Comparison of ENCODE assay signal across 8 cellular contexts in genomic region chr4:6926681-6927478, GRCh38. TPM values are rescaled to one million over a fixed set of nuclear protein-coding genes. Genes with fewer than 3 reads are reported as not detected.
A peak's percentile ranks its signal among the peaks of the same experiment; 100 is the strongest.
DNase-seq lines count a peak whose midpoint lies in the region; ATAC-seq and TF ChIP-seq lines count a peak whose summit lies in the region.

No MANE protein-coding gene starts in this region.

- peaks cover 49% of the 10 kb centered on the region for H3K36me3 Mint-ChIP-seq in T-helper 2 cell treated with Interferon-gamma antibody and Interleukin-4, amounts not matched to agents 5 μg/mL and 100 μg/mL, for 36 hours (ENCODE audit: low read depth)
- H3K36me3 Mint-ChIP-seq in dendritic cell treated with granulocyte-macrophage colony-stimulating factor and Interleukin-4, amounts not matched to agents 40 ng/mL and 50 ng/mL, for 4 days (ENCODE audit: low read depth): peaks cover 95% of the 10 kb centered on the region

- H3K9me2 ChIP-seq in MM.1S (replicated peaks; ENCODE audit: insufficient read depth, low read length): no peaks in the 10 kb centered on the region

- H3K9me3 ChIP-seq in BE2C: no peaks in the 10 kb centered on the region
- H3K9me3 ChIP-seq in MM.1S (replicated peaks; ENCODE audit: insufficient read depth, low read length): no peaks in the 10 kb centered on the region

- H3K4me1 ChIP-seq in BE2C: no peaks in the 10 kb centered on the region
- H3K4me1 ChIP-seq in MM.1S (ENCODE audit: low read length): no peaks in the 10 kb centered on the region

- no peak overlapping the region for H3K27ac ChIP-seq in MM.1S (ENCODE audit: low read length)

- H3K79me2 ChIP-seq in MM.1S (ENCODE audit: low read length): 0 out of 2 replicates have a peak, but pooled peaks cover 8% of the 10 kb centered on the region

- peaks cover 5% of the 10 kb centered on the region; the same call in 1 of the 2 replicates for H3K36me3 ChIP-seq in BE2C
- no peaks in the 10 kb centered on the region for H3K36me3 ChIP-seq in MM.1S (replicated peaks; ENCODE audit: insufficient read depth, low read length)

- TF ChIP-seq CTCF in BE2C (IDR thresholded peaks at IDR 0.05; ENCODE audit: low read depth, low read length) (no peak), omental fat pad (IDR thresholded peaks at IDR 0.05) (no peak), GM20000 (IDR thresholded peaks at IDR 0.05; ENCODE audit: extremely low read depth, missing control alignments) (no peak), MM.1S (IDR thresholded peaks at IDR 0.05; ENCODE audit: low read length) (no peak)

- no peaks in the 10 kb centered on the region for H3K9me3 Mint-ChIP-seq in T-helper 2 cell treated with Interferon-gamma antibody and Interleukin-4, amounts not matched to agents 5 μg/mL and 100 μg/mL, for 36 hours
- no peaks in the 10 kb centered on the region for H3K9me3 Mint-ChIP-seq in dendritic cell treated with granulocyte-macrophage colony-stimulating factor and Interleukin-4, amounts not matched to agents 40 ng/mL and 50 ng/mL, for 4 days

- no peak overlapping the region for H3K9ac ChIP-seq in MM.1S (ENCODE audit: low read length)

- no peaks in the 10 kb centered on the region for H3K27me3 ChIP-seq in BE2C
- H3K27me3 ChIP-seq in MM.1S (replicated peaks; ENCODE audit: insufficient read depth, low read length): no peaks in the 10 kb centered on the region

- no peak overlapping the region for H3K4me2 ChIP-seq in MM.1S (ENCODE audit: low read depth, low read length)

- ATAC-seq in omental fat pad (ENCODE audit: low FRiP score): peak; percentile 52
- no peak for ATAC-seq in GM19351 (IDR thresholded peaks at IDR 0.05; ENCODE audit: unreplicated experiment)

- intact Hi-C loops in dendritic cell treated with granulocyte-macrophage colony-stimulating factor and Interleukin-4, amounts not matched to agents 40 ng/mL and 50 ng/mL, for 4 days (cut with micrococcal nuclease): loop anchor here (1.0 to 2.0 kb wide), 2 partner anchors 9 to 16 kb away; no protein-coding TSS in a partner anchor

- H4K20me1 ChIP-seq in MM.1S (ENCODE audit: insufficient read depth, low read length): no peaks in the 10 kb centered on the region

- H2AFZ ChIP-seq in MM.1S (ENCODE audit: low read length): no peak overlapping the region

- H3K4me3 ChIP-seq in BE2C (ENCODE audit: low read depth, low read length): no peak overlapping the region
- H3K4me3 ChIP-seq in MM.1S (ENCODE audit: low read length): no peak overlapping the region

- H3K27me3 Mint-ChIP-seq in T-helper 2 cell treated with Interferon-gamma antibody and Interleukin-4, amounts not matched to agents 5 μg/mL and 100 μg/mL, for 36 hours (ENCODE audit: low read depth): no peaks in the 10 kb centered on the region
- H3K27me3 Mint-ChIP-seq in dendritic cell treated with granulocyte-macrophage colony-stimulating factor and Interleukin-4, amounts not matched to agents 40 ng/mL and 50 ng/mL, for 4 days: no peaks in the 10 kb centered on the region

- H3K27ac Mint-ChIP-seq in T-helper 2 cell treated with Interferon-gamma antibody and Interleukin-4, amounts not matched to agents 5 μg/mL and 100 μg/mL, for 36 hours: peak overlapping the region; percentile 58
- H3K27ac Mint-ChIP-seq in dendritic cell treated with granulocyte-macrophage colony-stimulating factor and Interleukin-4, amounts not matched to agents 40 ng/mL and 50 ng/mL, for 4 days: peak overlapping the region; percentile 96

- H3K4me1 Mint-ChIP-seq in T-helper 2 cell treated with Interferon-gamma antibody and Interleukin-4, amounts not matched to agents 5 μg/mL and 100 μg/mL, for 36 hours (ENCODE audit: low read depth): peaks cover 50% of the 10 kb centered on the region
- peaks cover 95% of the 10 kb centered on the region for H3K4me1 Mint-ChIP-seq in dendritic cell treated with granulocyte-macrophage colony-stimulating factor and Interleukin-4, amounts not matched to agents 40 ng/mL and 50 ng/mL, for 4 days (ENCODE audit: low read depth)

- H3F3A ChIP-seq in MM.1S (ENCODE audit: insufficient read depth, low read length): no peaks in the 10 kb centered on the region

- peak overlapping the region; percentile 71 for H3K4me3 Mint-ChIP-seq in T-helper 2 cell treated with Interferon-gamma antibody and Interleukin-4, amounts not matched to agents 5 μg/mL and 100 μg/mL, for 36 hours
- peak overlapping the region; percentile 63 for H3K4me3 Mint-ChIP-seq in dendritic cell treated with granulocyte-macrophage colony-stimulating factor and Interleukin-4, amounts not matched to agents 40 ng/mL and 50 ng/mL, for 4 days

- DNase-seq in BE2C: peak; percentile 46
- peak; percentile 45 for DNase-seq in T-helper 2 cell treated with Interferon-gamma antibody and Interleukin-4, amounts not matched to agents 5 μg/mL and 100 μg/mL, for 36 hours (ENCODE audit: low spot score)
- no peak for DNase-seq in omental fat pad (ENCODE audit: low spot score)
- no peak for DNase-seq in GM20000 (ENCODE audit: low spot score)
- no peak for DNase-seq in NCI-H128 (lab: John Stamatoyannopoulos, UW; ENCODE audit: unreplicated experiment)
- DNase-seq in MM.1S: no peak

RNA-seq across cellular contexts. Expression of gene TBC1D14, which starts 17.3 kb away (rescaled TPM):
- polyA plus RNA-seq in BE2C (2012; ENCODE audit: insufficient read depth, insufficient read length, low read depth): 54.8 TPM
- total RNA-seq in omental fat pad: 10 to 100 TPM; 38.0 to 58.2 (median 56.8) TPM

Comparison
In these comparisons a context has a peak if more than half of its experiments do, and no peak if none do; other contexts are left out.
1. DNase-seq: peak in BE2C (single experiment) and T-helper 2 cell treated with Interferon-gamma antibody and Interleukin-4, amounts not matched to agents 5 μg/mL and 100 μg/mL, for 36 hours (single experiment); none in omental fat pad (single experiment), GM20000 (single experiment), NCI-H128 (single experiment) and MM.1S (single experiment).